Comparison of ENCODE assay signal across 1 cellular context in the genomic region with DNA sequence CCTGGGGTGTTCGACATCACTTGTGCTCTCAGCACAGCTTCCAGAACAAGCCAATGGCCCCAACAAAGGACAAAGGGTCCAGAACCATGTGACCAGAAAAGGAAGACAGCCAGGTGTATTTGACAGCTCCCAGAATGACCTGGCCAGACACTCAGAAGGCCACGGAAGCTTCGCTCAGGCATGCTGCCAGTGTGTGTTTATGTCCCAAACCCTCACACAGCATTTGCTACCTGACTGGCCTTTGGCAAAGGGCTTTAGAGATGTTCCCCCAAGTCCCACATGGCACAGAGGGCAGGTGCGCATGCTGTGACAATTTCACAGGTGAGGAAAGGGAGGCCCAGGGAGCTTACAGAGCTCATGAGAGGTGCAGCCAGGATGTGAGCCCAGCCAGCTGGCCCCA.
TF ChIP-seq lines count a peak whose summit lies in the region.

No MANE protein-coding gene starts in this region.

TF ChIP-seq in H1, 55 proteins besides CTCF, POLR2A, EP300 and RAD21:
- TF ChIP-seq CREB1 (IDR thresholded peaks at IDR 0.05) (no peak), RFX5 (IDR thresholded peaks at IDR 0.05; ENCODE audit: borderline replicate concordance, low read depth, low read length) (no peak), SIX5 (IDR thresholded peaks at IDR 0.05; ENCODE audit: low read depth, low read length) (no peak), ASH2L (IDR thresholded peaks at IDR 0.05; ENCODE audit: low read length) (no peak), EZH2 (IDR thresholded peaks at IDR 0.05; ENCODE audit: low read depth, low read length, severe bottlenecking) (no peak), MAFK (IDR thresholded peaks at IDR 0.05; ENCODE audit: low read depth, low read length) (no peak), POLR2AphosphoS5 (IDR thresholded peaks at IDR 0.05; ENCODE audit: low read depth, low read length) (no peak), HDAC2 (IDR thresholded peaks at IDR 0.05; ENCODE audit: borderline replicate concordance in 1 of 2, low read depth in 2 of 2, low read length in 2 of 2) (no peak), SP1 (IDR thresholded peaks at IDR 0.05; ENCODE audit: low read depth, low read length) (no peak), GABPA (IDR thresholded peaks at IDR 0.05; ENCODE audit: borderline replicate concordance, insufficient read depth, low read length) (no peak), CBX8 (IDR thresholded peaks at IDR 0.05; ENCODE audit: borderline replicate concordance, low read depth, low read length) (no peak), NANOG (IDR thresholded peaks at IDR 0.05; ENCODE audit: insufficient read depth, low read depth, low read length, poor library complexity, severe bottlenecking) (no peak), YY1 (IDR thresholded peaks at IDR 0.05; ENCODE audit: low read depth, low read length) (no peak), E2F6 (IDR thresholded peaks at IDR 0.05) (no peak)
